8 cellular contexts compared by ENCODE assay signal in the genomic region with DNA sequence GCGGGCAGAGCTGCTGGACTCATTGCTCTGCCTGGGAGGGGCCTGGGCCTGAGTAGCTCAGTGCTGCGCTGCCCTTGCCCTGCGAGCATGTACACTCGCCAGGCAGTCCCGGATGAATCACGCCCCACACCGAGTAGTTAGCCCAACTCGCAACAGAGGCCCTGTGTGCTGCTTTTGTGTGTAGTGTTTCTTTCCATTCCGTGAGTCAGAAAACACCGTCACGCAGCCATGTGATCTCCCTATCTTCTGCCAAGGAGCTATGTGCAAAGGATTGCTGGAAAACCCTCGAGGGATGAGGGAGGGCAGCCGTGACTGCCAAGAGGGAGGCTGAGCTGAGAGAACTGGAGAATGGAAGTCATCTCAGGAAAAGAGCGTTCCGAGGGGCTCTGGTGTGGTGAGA. TPM values are rescaled to one million over a fixed set of nuclear protein-coding genes. Genes with fewer than 3 reads are reported as not detected.
DNase-seq lines count a peak whose midpoint lies in the region; ATAC-seq and TF ChIP-seq lines count a peak whose summit lies in the region.

No MANE protein-coding gene starts in this region.

- no peaks in the 10 kb centered on the region for H3K9me3 ChIP-seq in tibial nerve

- H3K4me3 ChIP-seq in coronary artery = peak overlapping the region; percentile 40
- no peak overlapping the region for H3K4me3 ChIP-seq in tibial nerve

- peak; percentile 13 to 37 for TF ChIP-seq POLR2A in tibial nerve (IDR thresholded peaks at IDR 0.05)

- peak overlapping the region; percentile 82 to 87 for H3K27ac ChIP-seq in coronary artery
- H3K27ac ChIP-seq in tibial nerve = peak overlapping the region; percentile 70 to 91 (median 80)

- peak; percentile 96 for TF ChIP-seq EP300 in tibial nerve (IDR thresholded peaks at IDR 0.05)

- no peaks in the 10 kb centered on the region for H3K36me3 ChIP-seq in tibial nerve

- ATAC-seq in HG03460 (IDR thresholded peaks at IDR 0.05; ENCODE audit: unreplicated experiment) (no peak), GM21528 (IDR thresholded peaks at IDR 0.05; ENCODE audit: low FRiP score, unreplicated experiment) (no peak)

- H3K4me1 ChIP-seq in tibial nerve = peaks cover 0 to 31% (median 10%) of the 10 kb centered on the region in 4 donors

- DNase-seq in NCI-H226 (peak; percentile 88), coronary artery (ENCODE audit: low spot score) (peak; percentile 97), lung microvascular endothelial cell (ENCODE audit: low read depth in 2 of 2) (peak; percentile 6 to 30), tibial nerve (ENCODE audit: low spot score in 2 of 2) (peak; percentile 86 to 93), NCI-H146 (lab: John Stamatoyannopoulos, UW) (no peak)
- no peak for DNase-seq in activated effector memory CD4-positive, alpha-beta T cell treated with Interleukin-2 at 50 U/mL for 16 hours

- TF ChIP-seq CTCF in coronary artery (IDR thresholded peaks at IDR 0.05) (no peak), tibial nerve (IDR thresholded peaks at IDR 0.05) (no peak)

- H3K27me3 ChIP-seq in tibial nerve = no peaks in the 10 kb centered on the region

- 21 to 32% methylated on average over 15 of the region's 15 CpGs for WGBS in tibial nerve, 2 donors

RNA-seq across cellular contexts. Expression of gene NENF, which starts 37.3 kb away (rescaled TPM):
- total RNA-seq in lung microvascular endothelial cell = 2.4 and 11.8 TPM in 2 replicates
- 100 to 1,000 TPM; 164 to 211 (median 164) TPM for total RNA-seq in tibial nerve

RNA-seq across cellular contexts. Expression of gene PACC1, which starts 55.4 kb away (rescaled TPM):
- total RNA-seq in lung microvascular endothelial cell (3.2 and 5.4 TPM in 2 replicates), tibial nerve (10 to 100 TPM in 2 of 4 donors, 1 to 10 TPM in 2; 3.3 to 33.2 (median 11.4) TPM)

Comparison
In these comparisons a context has a peak if more than half of its experiments do, and no peak if none do; other contexts are left out.
1. DNase-seq: peak in NCI-H226 (single experiment), coronary artery (single experiment), lung microvascular endothelial cell (2 of 2) and tibial nerve (2 of 2); none in NCI-H146 (single experiment) and activated effector memory CD4-positive, alpha-beta T cell treated with Interleukin-2 at 50 U/mL for 16 hours (single experiment).
2. RNA of gene NENF, which starts 37.3 kb away (total RNA-seq): 164 to 211 TPM in tibial nerve; 2.4 to 11.8 TPM in lung microvascular endothelial cell; every median in the first group is over 10 times any median in the second.